Comparison of ENCODE assay signal across 1 cellular context in genomic region chr20:49751397-49751735, GRCh38.
TF ChIP-seq lines count a peak whose summit lies in the region.

No MANE protein-coding gene starts in this region.

TF ChIP-seq in H1, 55 proteins besides CTCF, POLR2A, EP300 and RAD21:
- TF ChIP-seq POLR2AphosphoS5 (IDR thresholded peaks at IDR 0.05; ENCODE audit: low read depth, low read length) (no peak), NRF1 (IDR thresholded peaks at IDR 0.05; ENCODE audit: low read depth, low read length) (no peak), E2F6 (IDR thresholded peaks at IDR 0.05) (no peak), GABPA (IDR thresholded peaks at IDR 0.05; ENCODE audit: borderline replicate concordance, insufficient read depth, low read length) (no peak), ZNF274 (IDR thresholded peaks at IDR 0.05; ENCODE audit: borderline replicate concordance, extremely low read depth, low read length) (no peak)
